13 cellular contexts compared by ENCODE assay signal in the genomic region with DNA sequence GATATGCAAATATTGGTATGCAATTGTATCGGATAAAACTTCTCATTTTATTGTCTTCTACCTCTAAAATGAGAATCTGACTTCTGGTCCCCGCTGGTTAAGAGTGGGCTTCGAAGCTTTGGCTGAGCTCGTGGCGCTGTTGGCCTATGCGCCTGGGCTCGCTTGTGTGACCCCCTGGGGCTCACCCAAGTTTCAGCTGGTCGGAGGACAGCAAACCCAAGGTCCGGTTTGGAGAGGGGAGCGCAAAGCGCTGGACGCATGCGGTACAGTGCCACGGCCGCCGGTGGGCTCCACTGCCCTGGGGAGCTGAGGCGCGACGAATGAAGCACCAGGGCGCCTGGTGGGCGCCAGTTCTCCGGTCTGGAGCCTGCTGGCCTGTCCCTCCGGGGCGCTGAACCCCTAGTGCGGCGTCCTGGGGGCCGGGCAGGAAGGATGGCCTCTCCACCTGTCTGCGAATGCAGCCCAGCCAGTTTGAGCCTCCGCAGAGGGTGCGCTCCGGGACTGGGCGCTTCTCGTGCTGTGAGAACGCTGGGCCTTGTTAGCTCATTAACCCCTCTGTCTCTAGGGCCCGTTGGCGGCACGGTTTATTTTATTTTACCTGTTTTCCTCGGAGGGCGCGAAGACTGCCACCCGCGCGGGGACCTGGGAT. TPM values are rescaled to one million over a fixed set of nuclear protein-coding genes. Genes with fewer than 3 reads are reported as not detected.
DNase-seq lines count a peak whose midpoint lies in the region; ATAC-seq, FAIRE-seq and TF ChIP-seq lines count a peak whose summit lies in the region.
"Had no signal": no experiment of that assay in that cellular context is flagged by ENCODE, and none has a peak within 500 bp of the region (broad histone marks: within the 10 kb centered on the region; RNA-seq: fewer than 3 reads in every experiment).

No MANE protein-coding gene starts in this region.

- H3K4me1 ChIP-seq in liver (ENCODE audit: control insufficient read depth in 4 of 4, insufficient read depth in 4 of 4, low read length in 3 of 4) (no peaks in the 10 kb centered on the region), HepG2 (ENCODE audit: insufficient read depth, low read length) (no peaks in the 10 kb centered on the region), gastroesophageal sphincter (peaks cover 0 to 38% (median 0%) of the 10 kb centered on the region in 3 donors), aorta (ENCODE audit: control insufficient read depth in 1 of 2, insufficient read depth in 2 of 2, low read length in 2 of 2) (peaks cover 0 to 3% of the 10 kb centered on the region in 2 donors)

- peaks cover 0 to 8% (median 0%) of the 10 kb centered on the region in 4 donors for H3K36me3 ChIP-seq in liver (ENCODE audit: control insufficient read depth in 4 of 4, insufficient read depth in 3 of 4, low read depth in 1 of 4, low read length in 3 of 4)
- no peaks in the 10 kb centered on the region; a peak in 1 of 5 replicates for H3K36me3 ChIP-seq in HepG2 (replicated peaks in 1 of 2; ENCODE audit: control insufficient read depth in 1 of 2, insufficient read depth in 2 of 2, low read length in 2 of 2)
- H3K36me3 ChIP-seq in gastroesophageal sphincter, result peaks cover 0 to 23% of the 10 kb centered on the region in 2 donors
- no peaks in the 10 kb centered on the region for H3K36me3 ChIP-seq in neural cell (ENCODE audit: insufficient read depth, low read length)
- H3K36me3 ChIP-seq in aorta (ENCODE audit: control insufficient read depth in 1 of 2, insufficient read depth in 2 of 2, low read length in 1 of 2), result no peaks in the 10 kb centered on the region

- no peak for ATAC-seq in HepG2
- ATAC-seq in gastroesophageal sphincter, result peak; percentile 17
- peak; percentile 55 for ATAC-seq in aorta (ENCODE audit: low FRiP score)
- ATAC-seq in HG03378 (IDR thresholded peaks at IDR 0.05; ENCODE audit: unreplicated experiment), result no peak

- H3K27me3 ChIP-seq in liver (ENCODE audit: control insufficient read depth in 4 of 4, insufficient read depth in 4 of 4, low read length in 3 of 4), result no peaks in the 10 kb centered on the region
- H3K27me3 ChIP-seq in HepG2 (ENCODE audit: control insufficient read depth in 1 of 2, insufficient read depth in 2 of 2, low read length in 2 of 2), result no peaks in the 10 kb centered on the region
- no peaks in the 10 kb centered on the region for H3K27me3 ChIP-seq in gastroesophageal sphincter
- H3K27me3 ChIP-seq in neural cell (ENCODE audit: insufficient read depth, low read depth, low read length), result peaks cover 14% of the 10 kb centered on the region
- H3K27me3 ChIP-seq in aorta (ENCODE audit: control insufficient read depth in 1 of 2, insufficient read depth in 2 of 2, low read length in 1 of 2), result no peaks in the 10 kb centered on the region

- no TSS peak for BruUV-seq in HepG2 (replicated peaks; lab: Mats Ljungman, UMichigan)

- H3K4me3 ChIP-seq in liver (ENCODE audit: low read depth in 1 of 3, low read length in 3 of 3) (peak overlapping the region in 1 of 3 donors; percentile 33), HepG2 (replicated peaks in 1 of 3; ENCODE audit: insufficient read depth in 1 of 3, low read depth in 2 of 3, low read length in 3 of 3) (no peak overlapping the region), gastroesophageal sphincter (peak overlapping the region; percentile 68 to 85), neural cell (ENCODE audit: low read length) (peak overlapping the region; percentile 55), aorta (ENCODE audit: low read length in 2 of 2) (peak overlapping the region; percentile 37 to 46)

- POLR2A ChIA-PET in HepG2 (lab: Yijun Ruan, JAX), result no interaction called here

- H3K9ac ChIP-seq in liver (ENCODE audit: low read depth in 1 of 2, low read length in 2 of 2) (no peak overlapping the region), HepG2 (ENCODE audit: insufficient read depth, low read depth, low read length) (no peak overlapping the region), neural cell (ENCODE audit: low read length) (peak overlapping the region; percentile 44)

- no peak for TF ChIP-seq POLR2A in HepG2 (IDR thresholded peaks at IDR 0.05; ENCODE audit: insufficient read depth in 1 of 2, low read depth in 2 of 2, low read length in 2 of 2)
- TF ChIP-seq POLR2A in gastroesophageal sphincter (IDR thresholded peaks at IDR 0.05), result no peak

- H3K27ac ChIP-seq in liver (ENCODE audit: low read depth in 1 of 2, low read length in 2 of 2) (peak overlapping the region; percentile 50 to 72), HepG2 (ENCODE audit: extremely low read length, insufficient read depth, low read length) (no peak overlapping the region), gastroesophageal sphincter (peak overlapping the region; percentile 90 to 98 (median 96)), neural cell (ENCODE audit: low read length) (no peak overlapping the region), aorta (ENCODE audit: low read depth in 1 of 2, low read length in 2 of 2) (peak overlapping the region; percentile 95 to 100)
- H3K27ac ChIP-seq: VCaP had no signal

- H4K20me1 ChIP-seq in HepG2 (ENCODE audit: insufficient read depth, low read length) (no peaks in the 10 kb centered on the region), neural cell (ENCODE audit: insufficient read depth) (no peaks in the 10 kb centered on the region)

- FAIRE-seq in HepG2 (lab: Jason Lieb, UNC), result no peak
- FAIRE-seq: A204.1 had no signal

- no peak for DNase-seq in HepG2 (ENCODE audit: low spot score)
- peak; percentile 57 to 82 for DNase-seq in aorta
- DNase-seq in AG08395 (ENCODE audit: low spot score), result no peak
- no peak for DNase-seq in NCI-H748 (lab: John Stamatoyannopoulos, UW; ENCODE audit: unreplicated experiment)
- DNase-seq: GOT3; NCI-H748 treated with DMSO at 0.1 percent for 48 hours; stimulated activated CD4-positive, alpha-beta T cell treated with anti-CD3 and anti-CD28 coated beads, Interleukin-2, amount 100 ng/mL, for 48 hours had no signal

- H2AFZ ChIP-seq in HepG2 (ENCODE audit: low read length) (no peak overlapping the region), neural cell (ENCODE audit: low read depth, low read length) (no peak overlapping the region)

- no peak for TF ChIP-seq CTCF in liver (IDR thresholded peaks at IDR 0.05; ENCODE audit: low read depth, low read length, missing input control)
- no peak for TF ChIP-seq CTCF in HepG2 (CRISPR knock-in tag; IDR thresholded peaks at IDR 0.05)
- peak in 3 of 4 experiments; percentile 26 to 48 (median 35) for TF ChIP-seq CTCF in gastroesophageal sphincter (IDR thresholded peaks at IDR 0.05)
- TF ChIP-seq CTCF in neural cell (IDR thresholded peaks at IDR 0.05; ENCODE audit: poor library complexity, severe bottlenecking), result no peak

- CTCF ChIA-PET in HepG2 (lab: Yijun Ruan, JAX; ENCODE audit: low intra/inter-chr PET ratio, low total read pairs), result no interaction called here

- 66% methylated on average over 43 of the region's 43 CpGs for WGBS in liver
- 95% methylated on average over 43 of the region's 43 CpGs for WGBS in HepG2 (ENCODE audit: low lambda C conversion rate)
- WGBS in gastroesophageal sphincter (ENCODE audit: low coverage in 1 of 2), 2 donors, result 12 to 22% methylated on average over 9 to 25 of the region's 43 CpGs
- 4 to 5% methylated on average over 40 to 43 of the region's 43 CpGs for WGBS in aorta, 2 donors

- no peak for TF ChIP-seq EP300 in HepG2 (IDR thresholded peaks at IDR 0.05; ENCODE audit: low read depth in 2 of 2, low read length in 2 of 2)
- TF ChIP-seq EP300 in HepG2 (CRISPR knock-in tag; IDR thresholded peaks at IDR 0.05; ENCODE audit: borderline replicate concordance), result no peak
- no peak for TF ChIP-seq EP300 in gastroesophageal sphincter (IDR thresholded peaks at IDR 0.05)
- TF ChIP-seq EP300 in neural cell (conservative IDR thresholded peaks at IDR 0.05; ENCODE audit: poor library complexity, severe bottlenecking), result no peak

- H3K9me3 ChIP-seq in liver (ENCODE audit: control insufficient read depth in 4 of 4, low read length in 3 of 4), result no peaks in the 10 kb centered on the region
- no peaks in the 10 kb centered on the region for H3K9me3 ChIP-seq in HepG2 (ENCODE audit: low read length)
- no peaks in the 10 kb centered on the region for H3K9me3 ChIP-seq in gastroesophageal sphincter
- no peaks in the 10 kb centered on the region for H3K9me3 ChIP-seq in neural cell (ENCODE audit: low read length)
- no peaks in the 10 kb centered on the region for H3K9me3 ChIP-seq in aorta (ENCODE audit: control insufficient read depth, low read length)

- no peaks in the 10 kb centered on the region for H3F3A ChIP-seq in neural cell (ENCODE audit: insufficient read depth, low read length, poor library complexity, severe bottlenecking)

- H3K9me2 ChIP-seq in neural cell (ENCODE audit: insufficient read depth, low read length), result no peaks in the 10 kb centered on the region

- TF ChIP-seq RAD21 in liver (IDR thresholded peaks at IDR 0.05) (no peak), HepG2 (CRISPR knock-in tag; IDR thresholded peaks at IDR 0.05) (no peak), neural cell (conservative IDR thresholded peaks at IDR 0.05) (no peak)

- in situ Hi-C loops in HepG2 (cut with HindIII; ENCODE audit: extremely low pct_ligation_motif_present, low pct_unique_long_range_greater_than_20kb), result loop anchor here (25.0 kb wide), 4 partner anchors 767 to 1592 kb away; no protein-coding TSS in a partner anchor

- H3K4me2 ChIP-seq in HepG2 (ENCODE audit: low read depth, low read length) (no peak overlapping the region), neural cell (ENCODE audit: low read length) (no peak overlapping the region)

- H3K79me2 ChIP-seq in HepG2 (ENCODE audit: insufficient read depth, low read length), result no peaks in the 10 kb centered on the region
- peaks cover 86% of the 10 kb centered on the region for H3K79me2 ChIP-seq in neural cell (replicated peaks; ENCODE audit: insufficient read depth, low read length)

- intact Hi-C loops in HepG2 (cut with micrococcal nuclease; ENCODE audit: unreplicated experiment), result no loop called here
- intact Hi-C loops in aorta (cut with DNase I), result no loop called here

RNA-seq across cellular contexts. Expression of gene MEIS1, which starts 10.3 kb away (rescaled TPM):
- 1 to 10 TPM; 6.3 to 8.6 TPM for total RNA-seq in liver
- 1 to 10 TPM; 1.6 to 4.7 TPM for polyA plus RNA-seq in liver
- 4.5 and 6.0 TPM in 2 replicates for total RNA-seq in HepG2 (2016; rRNA removed; fragmentation: Illumina TruSeq; extraction: Trizol)
- total RNA-seq in HepG2 (2016; cell fraction: cytosol; rRNA removed; fragmentation: Illumina TruSeq; extraction: Trizol; ENCODE audit: low read depth), result 0.88 and 1.3 TPM in 2 replicates
- total RNA-seq in HepG2 (2016; cell fraction: insoluble cytoplasmic fraction; rRNA removed; fragmentation: Illumina TruSeq; extraction: Trizol), result 4.4 and 6.6 TPM in 2 replicates
- 2.1 and 4.3 TPM in 2 replicates for total RNA-seq in HepG2 (2016; cell fraction: membrane; rRNA removed; fragmentation: Illumina TruSeq; extraction: Trizol)
- total RNA-seq in HepG2 (2016; cell fraction: nucleus; rRNA removed; fragmentation: Illumina TruSeq; extraction: Trizol), result 11.1 and 12.8 TPM in 2 replicates
- polyA plus RNA-seq in HepG2 (2011; rRNA removed), result 2.6 and 3.8 TPM in 2 replicates
- 1.2 and 2.1 TPM in 2 replicates for polyA plus RNA-seq in HepG2 (2011; cell fraction: cytosol; rRNA removed)
- polyA plus RNA-seq in HepG2 (2011; cell fraction: nucleus; rRNA removed), result 3.6 and 3.7 TPM in 2 replicates
- 1.7 and 2.9 TPM in 2 replicates for polyA plus RNA-seq in HepG2 (2012)
- polyA plus RNA-seq in HepG2 (2016; cell fraction: cytosol; fragmentation: Illumina TruSeq; extraction: Trizol; ENCODE audit: low read depth), result 0.16 and 0.49 TPM in 2 replicates
- polyA plus RNA-seq in HepG2 (2016; cell fraction: insoluble cytoplasmic fraction; fragmentation: Illumina TruSeq; extraction: Trizol; ENCODE audit: low read depth), result 4.1 and 4.2 TPM in 2 replicates
- polyA plus RNA-seq in HepG2 (2016; cell fraction: membrane; fragmentation: Illumina TruSeq; extraction: Trizol; ENCODE audit: low read depth), result 1.0 and 1.1 TPM in 2 replicates
- 4.8 and 9.7 TPM in 2 replicates for polyA plus RNA-seq in HepG2 (2016; cell fraction: nucleus; fragmentation: Illumina TruSeq; extraction: Trizol; ENCODE audit: insufficient read depth, low read depth)
- 6.9 and 19.7 TPM in 2 replicates for polyA minus RNA-seq in HepG2 (2011; rRNA and poly(A)+ RNA removed; ENCODE audit: low replicate concordance)
- polyA minus RNA-seq in HepG2 (2011; cell fraction: cytosol; rRNA and poly(A)+ RNA removed), result 4.3 and 5.7 TPM in 2 replicates
- 19.1 and 25.4 TPM in 2 replicates for polyA minus RNA-seq in HepG2 (2011; cell fraction: nucleus; rRNA and poly(A)+ RNA removed)
- total RNA-seq in gastroesophageal sphincter, result 100 to 1,000 TPM; 114 to 305 (median 181) TPM
- 40.5 and 46.5 TPM in 2 replicates for polyA plus RNA-seq in neural cell
- 87.2 and 89.4 TPM in 2 replicates for polyA minus RNA-seq in neural cell
- 10 to 100 TPM; 35.4 to 76.6 TPM for total RNA-seq in aorta
- 10 to 100 TPM in 1 of 2 donors, 1 to 10 TPM in 1; 7.6 to 31.5 TPM for polyA plus RNA-seq in aorta

Comparison
In these comparisons a context has a peak if more than half of its experiments do, and no peak if none do; other contexts are left out.
1. H3K27ac ChIP-seq: peak in liver (2 of 2), gastroesophageal sphincter (4 of 4) and aorta (2 of 2); none in HepG2 (single experiment) and neural cell (single experiment).
2. H3K4me3 ChIP-seq: peak in gastroesophageal sphincter (2 of 2), neural cell (single experiment) and aorta (2 of 2); none in HepG2 (0 of 3).
3. CTCF ChIP-seq: peak in gastroesophageal sphincter (3 of 4); none in liver (single experiment), HepG2 (single experiment) and neural cell (single experiment).
4. ATAC-seq: peak in gastroesophageal sphincter (single experiment) and aorta (single experiment); none in HepG2 (single experiment) and HG03378 (single experiment).
5. DNase-seq: peak in aorta (2 of 2); none in HepG2 (single experiment), AG08395 (single experiment) and NCI-H748 (single experiment).